Comparison of ENCODE assay signal across 1 cellular context in genomic region chr10:1255166-1255565, GRCh38.
TF ChIP-seq lines count a peak whose summit lies in the region.

No MANE protein-coding gene starts in this region.

TF ChIP-seq in SK-N-SH, 30 proteins besides CTCF, POLR2A, EP300 and RAD21 (continued from another document):
- TF ChIP-seq TAF1 (IDR thresholded peaks at IDR 0.05; ENCODE audit: borderline replicate concordance, low read depth, low read length) (no peak), TEAD4 (IDR thresholded peaks at IDR 0.05; ENCODE audit: borderline replicate concordance, insufficient read depth) (no peak), NRF1 (IDR thresholded peaks at IDR 0.05; ENCODE audit: low read depth, low read length) (no peak), FOSL2 (IDR thresholded peaks at IDR 0.05; ENCODE audit: borderline replicate concordance, low read depth) (no peak)
